In genomic region chr16:19886061-19886792, GRCh38 we compare ENCODE assay signal across 1 cellular context.
TF ChIP-seq lines count a peak whose summit lies in the region.

No MANE protein-coding gene starts in this region.

TF ChIP-seq in HepG2, 621 proteins besides CTCF, POLR2A, EP300 and RAD21 (continued from another document and continues in another):
- TF ChIP-seq ZSCAN20 (CRISPR knock-in tag; IDR thresholded peaks at IDR 0.05; ENCODE audit: borderline replicate concordance) (no peak), NAIF1 (CRISPR knock-in tag; IDR thresholded peaks at IDR 0.05; ENCODE audit: borderline replicate concordance) (no peak), RNF2 (conservative IDR thresholded peaks at IDR 0.05; ENCODE audit: low read depth) (peak; percentile 34; the same call in 1 of the 2 replicates), ZBED4 (CRISPR knock-in tag; IDR thresholded peaks at IDR 0.05; ENCODE audit: borderline replicate concordance) (peak; percentile 94), ZNF574 (CRISPR knock-in tag; IDR thresholded peaks at IDR 0.05) (peak; percentile 60), TBP (CRISPR knock-in tag; IDR thresholded peaks at IDR 0.05) (peak; percentile 68; the same call in 1 of the 2 replicates), ZNF75D (CRISPR knock-in tag; IDR thresholded peaks at IDR 0.05; ENCODE audit: borderline replicate concordance) (no peak), SRSF4 (IDR thresholded peaks at IDR 0.05; ENCODE audit: low read depth, low read length, poor library complexity, severe bottlenecking) (no peak), ZNF570 (CRISPR knock-in tag; IDR thresholded peaks at IDR 0.05; ENCODE audit: borderline replicate concordance) (0 out of 2 replicates have a peak, but pooled peaks have one; percentile 28), NFYB (CRISPR knock-in tag; IDR thresholded peaks at IDR 0.05) (peak; percentile 7; the same call in 1 of the 2 replicates), SMC3 (IDR thresholded peaks at IDR 0.05; ENCODE audit: low read length) (peak; percentile 100), HOXA5 (CRISPR knock-in tag; IDR thresholded peaks at IDR 0.05) (0 out of 2 replicates have a peak, but pooled peaks have one; percentile 83), ZNF142 (CRISPR knock-in tag; IDR thresholded peaks at IDR 0.05) (peak; percentile 72; the same call in 1 of the 2 replicates), SKIL (CRISPR knock-in tag; IDR thresholded peaks at IDR 0.05; ENCODE audit: borderline replicate concordance) (no peak), FOXO4 (CRISPR knock-in tag; conservative IDR thresholded peaks at IDR 0.05) (0 out of 2 replicates have a peak, but pooled peaks have one; percentile 83), ZNF720 (CRISPR knock-in tag; IDR thresholded peaks at IDR 0.05) (no peak), ZHX1 (CRISPR knock-in tag; IDR thresholded peaks at IDR 0.05; ENCODE audit: low read depth) (no peak), ZNF367 (CRISPR knock-in tag; IDR thresholded peaks at IDR 0.05; ENCODE audit: borderline replicate concordance) (no peak), ZNF761 (CRISPR knock-in tag; conservative IDR thresholded peaks at IDR 0.05) (no peak), IRF9 (CRISPR knock-in tag; IDR thresholded peaks at IDR 0.05; ENCODE audit: borderline replicate concordance) (no peak), ZNF138 (CRISPR knock-in tag; IDR thresholded peaks at IDR 0.05; ENCODE audit: low read depth) (no peak), PHB2 (IDR thresholded peaks at IDR 0.05; ENCODE audit: partially characterized antibody) (no peak), CAMTA2 (CRISPR knock-in tag; IDR thresholded peaks at IDR 0.05; ENCODE audit: borderline replicate concordance) (no peak), MEF2D (CRISPR knock-in tag; IDR thresholded peaks at IDR 0.05) (peak; percentile 64; the same call in 1 of the 2 replicates), CBX2 (IDR thresholded peaks at IDR 0.05; ENCODE audit: low read depth, low read length) (no peak), CBX2 (CRISPR knock-in tag; IDR thresholded peaks at IDR 0.05; ENCODE audit: low read depth) (no peak), YEATS4 (CRISPR knock-in tag; IDR thresholded peaks at IDR 0.05; ENCODE audit: borderline replicate concordance) (no peak; the same call in 1 of the 2 replicates), ZNF441 (CRISPR knock-in tag; IDR thresholded peaks at IDR 0.05; ENCODE audit: borderline replicate concordance) (0 out of 2 replicates have a peak, but pooled peaks have one; percentile 57), SNAI1 (CRISPR knock-in tag; IDR thresholded peaks at IDR 0.05; ENCODE audit: borderline replicate concordance) (peak; percentile 17; the same call in 1 of the 2 replicates), ZNF256 (CRISPR knock-in tag; conservative IDR thresholded peaks at IDR 0.05) (no peak), RARA (CRISPR knock-in tag; IDR thresholded peaks at IDR 0.05) (0 out of 2 replicates have a peak, but pooled peaks have one; percentile 34), UBTF (CRISPR knock-in tag; IDR thresholded peaks at IDR 0.05) (no peak), ZSCAN30 (CRISPR knock-in tag; IDR thresholded peaks at IDR 0.05) (no peak)
